Comparison of ENCODE assay signal across 8 cellular contexts in genomic region chr3:64266065-64266874, GRCh38. TPM values are rescaled to one million over a fixed set of nuclear protein-coding genes. Genes with fewer than 3 reads are reported as not detected.
DNase-seq lines count a peak whose midpoint lies in the region; ATAC-seq and TF ChIP-seq lines count a peak whose summit lies in the region.

No MANE protein-coding gene starts in this region.

- H3K36me3 Mint-ChIP-seq in glutamatergic neuron (ENCODE audit: unreplicated experiment), result no peaks in the 10 kb centered on the region
- H3K36me3 Mint-ChIP-seq in CD4-positive, alpha-beta T cell (ENCODE audit: low read depth), result no peaks in the 10 kb centered on the region

- H3K27me3 ChIP-seq in CD4-positive, alpha-beta T cell (ENCODE audit: control insufficient read depth, insufficient read depth, low read length), result peaks cover 5% of the 10 kb centered on the region

- peak overlapping the region; percentile 36 for H3K4me3 Mint-ChIP-seq in glutamatergic neuron (ENCODE audit: unreplicated experiment)
- H3K4me3 Mint-ChIP-seq in CD4-positive, alpha-beta T cell, result no peak overlapping the region

- no peaks in the 10 kb centered on the region for H3K9me3 Mint-ChIP-seq in glutamatergic neuron (ENCODE audit: unreplicated experiment)
- peaks cover 3% of the 10 kb centered on the region for H3K9me3 Mint-ChIP-seq in CD4-positive, alpha-beta T cell

- H3K4me1 Mint-ChIP-seq in glutamatergic neuron (ENCODE audit: low read depth, unreplicated experiment), result peaks cover 14% of the 10 kb centered on the region
- no peaks in the 10 kb centered on the region for H3K4me1 Mint-ChIP-seq in CD4-positive, alpha-beta T cell (ENCODE audit: low read depth)

- no peak for TF ChIP-seq CTCF in WI38 (IDR thresholded peaks at IDR 0.05; ENCODE audit: low read depth, low read length)
- no peak for TF ChIP-seq CTCF in glutamatergic neuron (IDR thresholded peaks at IDR 0.05; ENCODE audit: partially characterized antibody, unreplicated experiment)
- TF ChIP-seq CTCF in CD4-positive, alpha-beta T cell (IDR thresholded peaks at IDR 0.05), result no peak

- intact Hi-C loops in CD4-positive, alpha-beta T cell (cut with DNase I, micrococcal nuclease), result no loop called here

- no peak overlapping the region for H3K27ac ChIP-seq in CD4-positive, alpha-beta T cell (ENCODE audit: low read depth, low read length)

- DNase-seq in EH (ENCODE audit: low read depth) (peak; percentile 96), glutamatergic neuron (no peak), pulmonary artery endothelial cell (ENCODE audit: low read depth, low spot score) (peak; percentile 5), DMS79 treated with DMSO at 0.1 percent for 48 hours (lab: John Stamatoyannopoulos, UW) (no peak), NCI-H2107 treated with DMSO at 0.1 percent for 48 hours (lab: John Stamatoyannopoulos, UW; ENCODE audit: unreplicated experiment) (no peak)
- DNase-seq in CD4-positive, alpha-beta T cell, result no peak
- DNase-seq in stimulated activated CD4-positive, alpha-beta T cell treated with anti-CD3 and anti-CD28 coated beads, Interleukin-2, amount 100 ng/mL, for 48 hours, result no peak

- POLR2A ChIA-PET in CD4-positive, alpha-beta T cell (lab: Charles Lee), result no interaction called here

- H3K27me3 Mint-ChIP-seq in glutamatergic neuron (ENCODE audit: unreplicated experiment), result no peaks in the 10 kb centered on the region
- peaks cover 59% of the 10 kb centered on the region for H3K27me3 Mint-ChIP-seq in CD4-positive, alpha-beta T cell

- ATAC-seq in CD4-positive, alpha-beta T cell (ENCODE audit: poor library complexity), result no peak

- no peaks in the 10 kb centered on the region for H3K9me3 ChIP-seq in CD4-positive, alpha-beta T cell (ENCODE audit: control insufficient read depth, low read length)

- H3K4me3 ChIP-seq in WI38 (ENCODE audit: low read depth, low read length), result peak overlapping the region; percentile 70

- CTCF ChIA-PET in CD4-positive, alpha-beta T cell (lab: Charles Lee), result no interaction called here

- no peak overlapping the region for H3K27ac Mint-ChIP-seq in glutamatergic neuron (ENCODE audit: unreplicated experiment)
- H3K27ac Mint-ChIP-seq in CD4-positive, alpha-beta T cell, result no peak overlapping the region

RNA-seq across cellular contexts. Expression of gene PRICKLE2, which starts 41.0 kb away (rescaled TPM):
- total RNA-seq in glutamatergic neuron (ENCODE audit: unreplicated experiment) (18.9 TPM), pulmonary artery endothelial cell (4.9 and 5.3 TPM in 2 replicates)
- total RNA-seq in CD4-positive, alpha-beta T cell, result not detected

Comparison
In these comparisons a context has a peak if more than half of its experiments do, and no peak if none do; other contexts are left out.
1. DNase-seq: peak in EH (single experiment) and pulmonary artery endothelial cell (single experiment); none in glutamatergic neuron (single experiment), CD4-positive, alpha-beta T cell (0 of 10), DMS79 treated with DMSO at 0.1 percent for 48 hours (single experiment), stimulated activated CD4-positive, alpha-beta T cell treated with anti-CD3 and anti-CD28 coated beads, Interleukin-2, amount 100 ng/mL, for 48 hours (0 of 2) and NCI-H2107 treated with DMSO at 0.1 percent for 48 hours (single experiment).